Comparison of ENCODE assay signal across 12 cellular contexts in genomic region chr17:19250421-19251141, GRCh38. TPM values are rescaled to one million over a fixed set of nuclear protein-coding genes. Genes with fewer than 3 reads are reported as not detected.
DNase-seq lines count a peak whose midpoint lies in the region; ATAC-seq and TF ChIP-seq lines count a peak whose summit lies in the region.
"Had no signal": no experiment of that assay in that cellular context is flagged by ENCODE, and none has a peak within 500 bp of the region (broad histone marks: within the 10 kb centered on the region; RNA-seq: fewer than 3 reads in every experiment).

No MANE protein-coding gene starts in this region.

- DNase-seq in left ventricle myocardium superior (peak; percentile 81), psoas muscle (peak in 1 of 2 donors; percentile 69), Caco-2 (no peak)
- DNase-seq: activated T-cell treated with anti-CD3 and anti-CD28 coated beads, Interleukin-2, amount 50 U/mL, for 4 hours; GF-D8; NCI-H2171 had no signal

- POLR2A ChIA-PET in Caco-2 (lab: Charles Lee): no interaction called here

- H3K27me3 Mint-ChIP-seq in Caco-2 (ENCODE audit: insufficient read depth, unreplicated experiment): no peaks in the 10 kb centered on the region

- 36 to 51% (median 45%) methylated on average over 4 of the region's 4 CpGs for WGBS in psoas muscle, 3 donors

- ATAC-seq in left ventricle myocardium superior (peak; percentile 89), psoas muscle (peak; percentile 68 to 86 (median 77)), GM21447 (IDR thresholded peaks at IDR 0.05; ENCODE audit: unreplicated experiment) (no peak), GM19463 (IDR thresholded peaks at IDR 0.05; ENCODE audit: unreplicated experiment) (no peak), GM18502 (IDR thresholded peaks at IDR 0.05; ENCODE audit: poor library complexity, unreplicated experiment) (no peak)
- ATAC-seq: activated T-cell treated with anti-CD3 and anti-CD28 coated beads, Interleukin-2, amount 50 U/mL, for 4 hours had no signal

- no peaks in the 10 kb centered on the region for H3K36me3 Mint-ChIP-seq in Caco-2 (ENCODE audit: insufficient read depth, unreplicated experiment)

- peaks cover 20% of the 10 kb centered on the region for H3K4me1 Mint-ChIP-seq in Caco-2 (ENCODE audit: low read depth, unreplicated experiment)

- H3K4me3 ChIP-seq in psoas muscle: no peak overlapping the region
- no peak overlapping the region for H3K4me3 ChIP-seq in Caco-2 (ENCODE audit: low read depth, low read length)
- H3K4me3 ChIP-seq: cardiac muscle cell had no signal

- H3K27me3 ChIP-seq in psoas muscle (ENCODE audit: insufficient read depth in 3 of 3, low read length in 2 of 3) (no peaks in the 10 kb centered on the region), Caco-2 (replicated peaks; ENCODE audit: control insufficient read depth, insufficient read depth, low read length) (no peaks in the 10 kb centered on the region)
- H3K27me3 ChIP-seq: cardiac muscle cell had no signal

- no peaks in the 10 kb centered on the region for H3K9me3 ChIP-seq in psoas muscle
- no peaks in the 10 kb centered on the region for H3K9me3 ChIP-seq in Caco-2

- H3K27ac Mint-ChIP-seq in Caco-2 (ENCODE audit: unreplicated experiment): no peak overlapping the region

- no peaks in the 10 kb centered on the region for H3K36me3 ChIP-seq in psoas muscle (ENCODE audit: insufficient read depth in 1 of 2, low read depth in 1 of 2)
- H3K36me3 ChIP-seq in Caco-2 (ENCODE audit: control insufficient read depth, insufficient read depth, low read length): no peaks in the 10 kb centered on the region; the same call in 1 of the 2 replicates
- H3K36me3 ChIP-seq: cardiac muscle cell had no signal

- no peaks in the 10 kb centered on the region for H3K9me3 Mint-ChIP-seq in Caco-2 (ENCODE audit: unreplicated experiment)
- H3K9me3 Mint-ChIP-seq: activated T-cell treated with anti-CD3 and anti-CD28 coated beads, Interleukin-2, amount 50 U/mL, for 4 hours had no signal

- H3K4me3 Mint-ChIP-seq in Caco-2 (ENCODE audit: unreplicated experiment): no peak overlapping the region
- H3K4me3 Mint-ChIP-seq: activated T-cell treated with anti-CD3 and anti-CD28 coated beads, Interleukin-2, amount 50 U/mL, for 4 hours had no signal

- no peak for TF ChIP-seq CTCF in C4-2B (conservative IDR thresholded peaks at IDR 0.05)
- no peak for TF ChIP-seq CTCF in psoas muscle (IDR thresholded peaks at IDR 0.05)
- no peak for TF ChIP-seq CTCF in Caco-2 (IDR thresholded peaks at IDR 0.05; ENCODE audit: insufficient read depth in 1 of 2, low read depth in 1 of 2, low read length in 1 of 2, severe bottlenecking in 1 of 2, unreplicated experiment in 1 of 2)

- peak overlapping the region; percentile 93 for H3K27ac ChIP-seq in C4-2B
- H3K27ac ChIP-seq in angular gyrus (ENCODE audit: low read depth, low read length): peak overlapping the region; percentile 95
- peak overlapping the region; percentile 63 for H3K27ac ChIP-seq in psoas muscle
- H3K27ac ChIP-seq: cardiac muscle cell had no signal

- CTCF ChIA-PET in Caco-2 (lab: Charles Lee): no interaction called here

- BruUV-seq in Caco-2 (replicated peaks; lab: Mats Ljungman, UMichigan): no TSS peak

- intact Hi-C loops in left ventricle myocardium superior (cut with micrococcal nuclease) (no loop called here), psoas muscle (cut with DNase I) (no loop called here), Caco-2 (cut with micrococcal nuclease; ENCODE audit: unreplicated experiment) (no loop called here)

- H3K4me1 ChIP-seq in psoas muscle (peaks cover 49% of the 10 kb centered on the region), Caco-2 (peaks cover 17% of the 10 kb centered on the region)

RNA-seq across cellular contexts. Expression of gene EPN2, which starts 13.4 kb away (rescaled TPM):
- total RNA-seq in left ventricle myocardium superior (94.5 TPM), psoas muscle (10 to 100 TPM; 23.6 to 36.0 (median 26.9) TPM), Caco-2 (2022) (32.8 and 35.6 TPM in 2 replicates)
- polyA plus RNA-seq in psoas muscle: 10 to 100 TPM; 11.6 to 27.2 (median 12.2) TPM

Comparison
In these comparisons a context has a peak if more than half of its experiments do, and no peak if none do; other contexts are left out.
1. ATAC-seq: peak in left ventricle myocardium superior (single experiment) and psoas muscle (4 of 4); none in GM21447 (single experiment), GM19463 (single experiment) and GM18502 (single experiment).
2. Peak in every context shown above with its lines, with median percentiles within 50 percentile points of each other: H3K27ac ChIP-seq.